ENCODE assay signal across 23 cellular contexts in the genomic region with DNA sequence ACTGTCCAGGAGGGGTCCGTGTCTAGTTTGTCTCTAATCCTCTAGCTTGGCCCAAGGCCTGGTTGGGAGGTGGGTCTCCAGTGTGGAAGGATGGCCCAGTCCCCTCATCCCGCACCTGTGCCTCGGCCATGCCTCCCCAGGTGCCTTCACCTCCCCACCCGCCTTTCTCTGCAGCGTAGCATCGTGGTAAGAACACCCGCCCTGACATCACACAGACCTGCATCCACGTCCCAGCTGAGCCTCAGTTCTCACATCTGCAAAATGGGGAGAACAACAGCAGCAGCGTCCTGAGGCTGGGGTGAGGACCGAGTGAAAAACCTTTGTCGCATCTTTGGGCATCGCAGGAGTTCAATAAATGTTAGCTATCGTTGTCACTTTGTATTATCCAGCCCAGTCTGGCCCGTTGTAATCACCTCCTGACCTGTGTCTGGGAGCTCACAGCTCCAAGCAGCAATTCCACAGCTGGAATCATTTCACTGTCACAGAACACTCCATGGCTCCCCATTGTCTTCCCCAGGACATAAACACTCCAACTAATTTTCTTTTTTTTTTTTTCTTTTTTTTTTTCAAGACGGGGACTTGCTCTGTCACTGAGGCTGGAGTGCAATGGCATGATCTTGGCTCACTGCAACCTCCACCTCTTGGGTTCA.
"Had no signal": no experiment of that assay in that cellular context is flagged by ENCODE, and none has a peak within 500 bp of the region (broad histone marks: within the 10 kb centered on the region; RNA-seq: fewer than 3 reads in every experiment).

No MANE protein-coding gene starts in this region.

- H3K9me3 ChIP-seq: gastrocnemius medialis, neutrophil, pancreas had no signal

- H3K4me1 ChIP-seq: gastrocnemius medialis, pancreas had no signal

- H3K4me1 Mint-ChIP-seq: activated naive CD8-positive, alpha-beta T cell treated with anti-CD3 and anti-CD28 coated beads, Interleukin-2, amount 10 ng/mL, durations not matched to agents 7 days and 5 days had no signal

- H3K36me3 Mint-ChIP-seq: activated naive CD8-positive, alpha-beta T cell treated with anti-CD3 and anti-CD28 coated beads, Interleukin-2, amount 10 ng/mL, durations not matched to agents 7 days and 5 days; memory B cell had no signal

- DNase-seq: activated CD4-positive, alpha-beta T cell treated with anti-CD3 and anti-CD28 coated beads, Interleukin-2, amount 50 U/mL, for 1 hour; activated CD4-positive, CD25-positive, alpha-beta regulatory T cell treated with anti-CD3 and anti-CD28 coated beads, Interleukin-2, amount 50 U/mL, for 72 hours; activated naive CD4-positive, alpha-beta T cell treated with Interleukin-2 at 50 U/mL for 16 hours; activated naive CD8-positive, alpha-beta T cell treated with anti-CD3 and anti-CD28 coated beads, Interleukin-2, amount 10 ng/mL, durations not matched to agents 7 days and 5 days; activated T-cell treated with anti-CD3 and anti-CD28 coated beads, Interleukin-2, amount 50 U/mL, for 1 hour; amniotic stem cell; cerebellar nuclear complex; endodermal cell; esophagus squamous epithelium; gastrocnemius medialis; head of caudate nucleus; hypothalamus; naive B cell; right cardiac atrium; stimulated activated CD4-positive, alpha-beta T cell treated with anti-CD3 and anti-CD28 coated beads, Interleukin-4, amount 100 ng/mL, for 4 hours; T-helper 1 cell; tibial artery had no signal

- H3K4me3 Mint-ChIP-seq: activated naive CD8-positive, alpha-beta T cell treated with anti-CD3 and anti-CD28 coated beads, Interleukin-2, amount 10 ng/mL, durations not matched to agents 7 days and 5 days; endodermal cell; memory B cell; naive B cell; stimulated activated naive CD8-positive, alpha-beta T cell treated with anti-CD3 and anti-CD28 coated beads, Interleukin-15, Interleukin-2, amounts not matched to agents 100 ng/mL and 50 ng/mL, for 24 hours had no signal

- H3K27ac Mint-ChIP-seq: activated naive CD8-positive, alpha-beta T cell treated with anti-CD3 and anti-CD28 coated beads, Interleukin-2, amount 10 ng/mL, durations not matched to agents 7 days and 5 days; endodermal cell; memory B cell; stimulated activated naive CD8-positive, alpha-beta T cell treated with anti-CD3 and anti-CD28 coated beads, Interleukin-15, Interleukin-2, amounts not matched to agents 100 ng/mL and 50 ng/mL, for 24 hours had no signal

- H3K36me3 ChIP-seq: esophagus squamous epithelium, gastrocnemius medialis, neutrophil, pancreas, WERI-Rb-1 had no signal

- H3K27ac ChIP-seq: coronary artery, esophagus squamous epithelium, gastrocnemius medialis, neutrophil, pancreas, tibial artery had no signal

- H3K27me3 ChIP-seq: esophagus squamous epithelium, gastrocnemius medialis, neutrophil, pancreas, tibial artery had no signal

- H3K4me3 ChIP-seq: coronary artery, esophagus squamous epithelium, gastrocnemius medialis, pancreas, tibial artery had no signal

- H3K27me3 Mint-ChIP-seq: activated naive CD8-positive, alpha-beta T cell treated with anti-CD3 and anti-CD28 coated beads, Interleukin-2, amount 10 ng/mL, durations not matched to agents 7 days and 5 days; stimulated activated naive CD8-positive, alpha-beta T cell treated with anti-CD3 and anti-CD28 coated beads, Interleukin-15, Interleukin-2, amounts not matched to agents 100 ng/mL and 50 ng/mL, for 24 hours had no signal

- ATAC-seq: gastrocnemius medialis, pancreas, right cardiac atrium had no signal
